8 cellular contexts compared by ENCODE assay signal in genomic region chr5:132228241-132229035, GRCh38. TPM values are rescaled to one million over a fixed set of nuclear protein-coding genes. Genes with fewer than 3 reads are reported as not detected.
DNase-seq lines count a peak whose midpoint lies in the region; FAIRE-seq and TF ChIP-seq lines count a peak whose summit lies in the region.

No MANE protein-coding gene starts in this region.

- peak overlapping the region; percentile 76 for H3K4me3 Mint-ChIP-seq in activated T-helper 2 cell treated with anti-CD3 and anti-CD28 coated beads, Interferon-gamma antibody, Interleukin-2, Interleukin-4, amounts not matched to agents 10 μg/mL and 5 μg/mL and 100 μg/mL, durations not matched to agents 14 hours and 24 hours and 36 hours (ENCODE audit: low read depth)

- H3K4me3 ChIP-seq in HFF-Myc (replicated peaks; ENCODE audit: low read depth, low read length), result peak overlapping the region; percentile 54
- H3K4me3 ChIP-seq in iPS-18c (ENCODE audit: insufficient read depth, low read depth, low read length), result peak overlapping the region; percentile 63
- peak overlapping the region; percentile 41 to 81 (median 70) for H3K4me3 ChIP-seq in spleen

- H3K27ac Mint-ChIP-seq in activated T-helper 2 cell treated with anti-CD3 and anti-CD28 coated beads, Interferon-gamma antibody, Interleukin-2, Interleukin-4, amounts not matched to agents 10 μg/mL and 5 μg/mL and 100 μg/mL, durations not matched to agents 14 hours and 24 hours and 36 hours, result no peak overlapping the region

- intact Hi-C loops in activated T-helper 2 cell treated with anti-CD3 and anti-CD28 coated beads, Interferon-gamma antibody, Interleukin-2, Interleukin-4, amounts not matched to agents 10 μg/mL and 5 μg/mL and 100 μg/mL, durations not matched to agents 14 hours and 24 hours and 36 hours (cut with micrococcal nuclease), result loop anchor here (5.0 kb wide), 1 partner anchor 34 kb away; no protein-coding TSS in a partner anchor
- intact Hi-C loops in spleen (cut with DNase I; ENCODE audit: low total_unique reads), result no loop called here

- no peak for TF ChIP-seq CTCF in HFF-Myc (IDR thresholded peaks at IDR 0.05; ENCODE audit: low read depth, low read length, missing control alignments)
- TF ChIP-seq CTCF in spleen (IDR thresholded peaks at IDR 0.05 in 8 of 11, conservative IDR thresholded peaks at IDR 0.05 in 3 of 11), result no peak
- no peak for TF ChIP-seq CTCF in GM13977 (IDR thresholded peaks at IDR 0.05; ENCODE audit: extremely low read depth, insufficient read depth, missing control alignments)

- H3K27ac ChIP-seq in spleen, result peak overlapping the region in 5 of 8 donors; percentile 68 to 85 (median 79)

- H3K36me3 ChIP-seq in spleen, result no peaks in the 10 kb centered on the region

- peaks cover 12% of the 10 kb centered on the region for H3K27me3 Mint-ChIP-seq in activated T-helper 2 cell treated with anti-CD3 and anti-CD28 coated beads, Interferon-gamma antibody, Interleukin-2, Interleukin-4, amounts not matched to agents 10 μg/mL and 5 μg/mL and 100 μg/mL, durations not matched to agents 14 hours and 24 hours and 36 hours (ENCODE audit: low read depth)

- H3K4me1 ChIP-seq in spleen, result peaks cover 0 to 58% (median 28%) of the 10 kb centered on the region in 6 donors

- no peak for TF ChIP-seq POLR2A in spleen (IDR thresholded peaks at IDR 0.05)

- DNase-seq in HFF-Myc (ENCODE audit: extremely low read depth, low read depth), result no peak
- DNase-seq in activated T-helper 2 cell treated with anti-CD3 and anti-CD28 coated beads, Interferon-gamma antibody, Interleukin-2, Interleukin-4, amounts not matched to agents 10 μg/mL and 5 μg/mL and 100 μg/mL, durations not matched to agents 14 hours and 24 hours and 36 hours (ENCODE audit: low spot score), result no peak
- DNase-seq in spleen, result peak; percentile 71
- no peak for DNase-seq in RCC 7860 (ENCODE audit: low spot score)
- DNase-seq in KG1 (lab: John Stamatoyannopoulos, UW), result no peak
- DNase-seq in GM13977 (ENCODE audit: low spot score), result no peak
- no peak for DNase-seq in COR-L47 (lab: John Stamatoyannopoulos, UW)

- H3K36me3 Mint-ChIP-seq in activated T-helper 2 cell treated with anti-CD3 and anti-CD28 coated beads, Interferon-gamma antibody, Interleukin-2, Interleukin-4, amounts not matched to agents 10 μg/mL and 5 μg/mL and 100 μg/mL, durations not matched to agents 14 hours and 24 hours and 36 hours (ENCODE audit: low read depth), result peaks cover 23% of the 10 kb centered on the region

- in situ Hi-C loops in GM13977 (cut with MboI; ENCODE audit: low pct_unique_long_range_greater_than_20kb, low sequenced_read_pairs, unreplicated experiment), result no loop called here

- WGBS in spleen, 5 donors, result 71 to 94% (median 80%) methylated on average over 19 to 27 of the region's 27 CpGs

- H3K9me3 ChIP-seq in iPS-18c (ENCODE audit: control insufficient read depth, insufficient read depth, low read length) (peaks cover 4% of the 10 kb centered on the region), spleen (no peaks in the 10 kb centered on the region)

- H3K9me3 Mint-ChIP-seq in activated T-helper 2 cell treated with anti-CD3 and anti-CD28 coated beads, Interferon-gamma antibody, Interleukin-2, Interleukin-4, amounts not matched to agents 10 μg/mL and 5 μg/mL and 100 μg/mL, durations not matched to agents 14 hours and 24 hours and 36 hours, result no peaks in the 10 kb centered on the region

- peaks cover 53% of the 10 kb centered on the region for H3K4me1 Mint-ChIP-seq in activated T-helper 2 cell treated with anti-CD3 and anti-CD28 coated beads, Interferon-gamma antibody, Interleukin-2, Interleukin-4, amounts not matched to agents 10 μg/mL and 5 μg/mL and 100 μg/mL, durations not matched to agents 14 hours and 24 hours and 36 hours (ENCODE audit: low read depth)

- no peak for FAIRE-seq in RCC 7860 (lab: Jason Lieb, UNC)

- peaks cover 0 to 29% (median 11%) of the 10 kb centered on the region in 7 donors for H3K27me3 ChIP-seq in spleen (replicated peaks in 1 of 7)

RNA-seq across cellular contexts. Expression of gene P4HA2, which starts 0.8 kb away (rescaled TPM):
- total RNA-seq in activated T-helper 2 cell treated with anti-CD3 and anti-CD28 coated beads, Interferon-gamma antibody, Interleukin-2, Interleukin-4, amounts not matched to agents 10 μg/mL and 5 μg/mL and 100 μg/mL, durations not matched to agents 14 hours and 24 hours and 36 hours, result 44.9 and 47.0 TPM in 2 replicates
- 10 to 100 TPM in 6 of 7 donors, 1 to 10 TPM in 1; 8.2 to 38.1 (median 15.6) TPM for total RNA-seq in spleen
- polyA plus RNA-seq in spleen, result 1 to 10 TPM; 2.7 to 4.8 (median 4.1) TPM

RNA-seq across cellular contexts. Expression of gene PDLIM4, which starts 29.1 kb away (rescaled TPM):
- total RNA-seq in activated T-helper 2 cell treated with anti-CD3 and anti-CD28 coated beads, Interferon-gamma antibody, Interleukin-2, Interleukin-4, amounts not matched to agents 10 μg/mL and 5 μg/mL and 100 μg/mL, durations not matched to agents 14 hours and 24 hours and 36 hours, result 1.2 and 2.0 TPM in 2 replicates
- total RNA-seq in spleen, result 10 to 100 TPM in 1 of 7 donors, 1 to 10 TPM in 6; 3.5 to 17.4 (median 9.0) TPM
- 10 to 100 TPM in 1 of 3 donors, 1 to 10 TPM in 2; 7.5 to 16.9 (median 9.0) TPM for polyA plus RNA-seq in spleen
